21 cellular contexts compared by ENCODE assay signal in the genomic region with DNA sequence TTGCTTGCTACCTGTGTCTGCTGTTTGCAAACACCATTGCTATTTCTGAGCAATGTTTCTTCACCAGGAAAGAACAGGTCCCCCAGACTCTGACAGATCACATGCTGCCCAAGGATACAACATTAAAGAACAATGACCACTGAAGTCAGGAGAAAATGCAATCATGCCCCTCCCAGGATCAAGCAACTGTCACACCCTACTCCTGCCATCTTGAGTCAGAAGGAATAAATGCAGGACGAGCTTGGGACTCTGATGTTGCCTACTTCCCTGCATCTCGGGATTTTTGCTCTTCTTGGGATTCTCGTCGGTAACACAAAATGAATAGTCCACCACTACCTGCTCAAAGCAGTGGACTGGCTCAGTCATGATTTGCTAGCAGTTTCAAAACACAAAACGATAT.
DNase-seq lines count a peak whose midpoint lies in the region; ATAC-seq, FAIRE-seq and TF ChIP-seq lines count a peak whose summit lies in the region.
"Had no signal": no experiment of that assay in that cellular context is flagged by ENCODE, and none has a peak within 500 bp of the region (broad histone marks: within the 10 kb centered on the region; RNA-seq: fewer than 3 reads in every experiment).

No MANE protein-coding gene starts in this region.

- H2BK5ac ChIP-seq in mesenchymal stem cell (ENCODE audit: low read depth, low read length, poor library complexity, severe bottlenecking): no peak overlapping the region

- H3K36me3 ChIP-seq in mammary epithelial cell (ENCODE audit: insufficient read depth, low read length) (no peaks in the 10 kb centered on the region), OCI-LY3 (replicated peaks; ENCODE audit: low read depth, low read length) (no peaks in the 10 kb centered on the region), bronchial epithelial cell (ENCODE audit: control insufficient read depth, insufficient read depth, low read length) (no peaks in the 10 kb centered on the region), mesenchymal stem cell (ENCODE audit: control insufficient read depth in 1 of 2, insufficient read depth in 2 of 2, low read depth in 1 of 2, low read length in 2 of 2) (no peaks in the 10 kb centered on the region)
- H3K36me3 ChIP-seq: adrenal gland, suprapubic skin, vagina had no signal

- H3K27ac ChIP-seq in mammary epithelial cell (ENCODE audit: insufficient read depth, low read depth, low read length) (no peak overlapping the region), OCI-LY3 (ENCODE audit: low read length) (no peak overlapping the region), mesenchymal stem cell (ENCODE audit: low read length, poor library complexity, severe bottlenecking) (no peak overlapping the region)
- H3K27ac ChIP-seq: adrenal gland, KMS-11, suprapubic skin, vagina had no signal

- no peak overlapping the region for H3K4me3 Mint-ChIP-seq in MCF 10A (ENCODE audit: unreplicated experiment)
- H3K4me3 Mint-ChIP-seq: activated B cell treated with CpG ODN at 0.5 μM for 24 hours had no signal

- H3K9me3 ChIP-seq in mammary epithelial cell (replicated peaks; ENCODE audit: insufficient read depth, low read length) (no peaks in the 10 kb centered on the region), OCI-LY3 (ENCODE audit: insufficient read depth, low read length) (no peaks in the 10 kb centered on the region), mesenchymal stem cell (ENCODE audit: control insufficient read depth, low read length) (no peaks in the 10 kb centered on the region)
- H3K9me3 ChIP-seq: adrenal gland, suprapubic skin, vagina had no signal

- CTCF ChIA-PET in MCF 10A (lab: Yijun Ruan, JAX): interaction anchor here (0.5 to 1.1 kb wide), 7 partner anchors 12 to 378 kb away, joined by 3 read pairs; no protein-coding TSS in a partner anchor
- CTCF ChIA-PET in mammary epithelial cell (lab: Charles Lee; ENCODE audit: low non-redundant PET): interaction anchor here (0.7 kb wide), 1 partner anchor 490 kb away, joined by 4 read pairs; no protein-coding TSS in a partner anchor

- H3K79me2 ChIP-seq in mammary epithelial cell (ENCODE audit: insufficient read depth, low read length): no peaks in the 10 kb centered on the region
- no peaks in the 10 kb centered on the region for H3K79me2 ChIP-seq in OCI-LY3 (ENCODE audit: low read length)

- dilution Hi-C loops in mammary epithelial cell (cut with HindIII; ENCODE audit: low sequenced_read_pairs): no loop called here

- H4K8ac ChIP-seq in mesenchymal stem cell (ENCODE audit: low read length): no peak overlapping the region

- no peak overlapping the region for H2BK15ac ChIP-seq in mesenchymal stem cell (ENCODE audit: low read depth, poor library complexity, severe bottlenecking)

- H3K9ac ChIP-seq in mammary epithelial cell (ENCODE audit: insufficient read depth, low read length) (no peak overlapping the region), OCI-LY3 (ENCODE audit: low read length) (no peak overlapping the region), mesenchymal stem cell (ENCODE audit: low read length) (no peak overlapping the region)
- H3K9ac ChIP-seq: KMS-11 had no signal

- intact Hi-C loops in MCF 10A (cut with micrococcal nuclease) (loop anchor here (1.0 to 5.0 kb wide), 2 partner anchors 79 to 204 kb away; no protein-coding TSS in a partner anchor), mammary epithelial cell (cut with micrococcal nuclease) (loop anchor here (5.0 kb wide), 1 partner anchor 69 kb away; no protein-coding TSS in a partner anchor), Right ventricle myocardium inferior (cut with DNase I) (loop anchor here (5.0 kb wide), 1 partner anchor 46 kb away; no protein-coding TSS in a partner anchor)

- H3K23ac ChIP-seq in mesenchymal stem cell (ENCODE audit: low read length in 2 of 2): no peak overlapping the region

- H3K4me1 Mint-ChIP-seq in MCF 10A (ENCODE audit: insufficient read depth, unreplicated experiment): peaks cover 49% of the 10 kb centered on the region

- H3K27me3 Mint-ChIP-seq in MCF 10A (ENCODE audit: insufficient read depth, unreplicated experiment): no peaks in the 10 kb centered on the region
- H3K27me3 Mint-ChIP-seq: activated B cell treated with CpG ODN at 0.5 μM for 24 hours had no signal

- H3K27ac Mint-ChIP-seq in MCF 10A (ENCODE audit: low read depth, unreplicated experiment): peak overlapping the region; percentile 49
- H3K27ac Mint-ChIP-seq: activated B cell treated with CpG ODN at 0.5 μM for 24 hours had no signal

- no peak overlapping the region for H3K14ac ChIP-seq in mesenchymal stem cell (ENCODE audit: low read length in 2 of 2)

- H3K4me3 ChIP-seq in mammary epithelial cell (replicated peaks in 1 of 3; ENCODE audit: insufficient read depth in 1 of 3, low read depth in 2 of 3, low read length in 3 of 3) (no peak overlapping the region), OCI-LY3 (ENCODE audit: low read length) (peak overlapping the region; percentile 7; the same call in 1 of the 2 replicates), bronchial epithelial cell (ENCODE audit: low read depth, low read length) (no peak overlapping the region), mesenchymal stem cell (ENCODE audit: insufficient read depth in 1 of 2, low read depth in 1 of 2, low read length in 2 of 2) (no peak overlapping the region)
- H3K4me3 ChIP-seq: adrenal gland, suprapubic skin, vagina had no signal

- TF ChIP-seq CTCF in MCF 10A (IDR thresholded peaks at IDR 0.05; ENCODE audit: unreplicated experiment) (peak; percentile 24), mammary epithelial cell (conservative IDR thresholded peaks at IDR 0.05 in 1 of 2, IDR thresholded peaks at IDR 0.05 in 1 of 2; ENCODE audit: extremely low read depth in 1 of 2, insufficient read depth in 1 of 2, low read depth in 1 of 2, low read length in 2 of 2) (no peak), OCI-LY3 (IDR thresholded peaks at IDR 0.05; ENCODE audit: low read depth, low read length) (peak; percentile 41), bronchial epithelial cell (IDR thresholded peaks at IDR 0.05; ENCODE audit: insufficient read depth, low read length, severe bottlenecking) (no peak)

- peaks cover 6% of the 10 kb centered on the region for H3K36me3 Mint-ChIP-seq in MCF 10A (ENCODE audit: insufficient read depth, unreplicated experiment)

- DNase-seq in MCF 10A (ENCODE audit: unreplicated experiment): peak; percentile 61
- DNase-seq in mammary epithelial cell: no peak
- DNase-seq in bronchial epithelial cell (ENCODE audit: low read depth): no peak
- no peak for DNase-seq in stimulated activated CD4-positive, alpha-beta T cell treated with anti-CD3 and anti-CD28 coated beads, Interleukin-15, amount 100 ng/mL, for 24 hours
- no peak for DNase-seq in mesenchymal stem cell
- DNase-seq in COLO829 (ENCODE audit: low spot score): no peak
- no peak for DNase-seq in Right ventricle myocardium inferior (ENCODE audit: missing footprints)
- DNase-seq: activated B cell treated with CpG ODN at 0.5 μM for 24 hours; adrenal gland; left ventricle myocardium superior; NCI-H1048; NCI-H1930; NCI-H510A treated with DMSO at 0.1 percent for 48 hours; SHP77 treated with DMSO at 0.1 percent for 48 hours; stimulated activated CD4-positive, alpha-beta T cell treated with anti-CD3 and anti-CD28 coated beads, Interleukin-12 subunit alpha, Interleukin-12 subunit beta, amount 100 ng/mL, for 4 hours had no signal

- no peak overlapping the region for H3K4ac ChIP-seq in mesenchymal stem cell (ENCODE audit: low read depth in 1 of 2, low read length in 2 of 2)

- no peak overlapping the region for H2AK5ac ChIP-seq in mesenchymal stem cell (ENCODE audit: low read length, severe bottlenecking)

- H4K91ac ChIP-seq in mesenchymal stem cell (ENCODE audit: low read length): no peak overlapping the region

- FAIRE-seq in bronchial epithelial cell (lab: Jason Lieb, UNC): peak; percentile 32
- FAIRE-seq: GM18507 had no signal

- no peaks in the 10 kb centered on the region for H4K20me1 ChIP-seq in mammary epithelial cell (ENCODE audit: insufficient read depth, low read length)
- H4K20me1 ChIP-seq in OCI-LY3 (ENCODE audit: insufficient read depth, low read length): no peaks in the 10 kb centered on the region

- in situ Hi-C loops in mammary epithelial cell (cut with MboI; ENCODE audit: low sequenced_read_pairs in 2 of 2): no loop called here

- WGBS in mammary epithelial cell (ENCODE audit: low coverage, missing lambda C conversion rate): 80% methylated on average over 5 of the region's 5 CpGs
- WGBS in mesenchymal stem cell: 84% methylated on average over 5 of the region's 5 CpGs

- ATAC-seq in Right ventricle myocardium inferior: no peak
- ATAC-seq: left ventricle myocardium superior had no signal

- no peak overlapping the region for H2BK120ac ChIP-seq in mesenchymal stem cell (ENCODE audit: low read depth, low read length)

- no peak overlapping the region for H3K18ac ChIP-seq in mesenchymal stem cell (ENCODE audit: low read depth in 1 of 2, low read length in 2 of 2)

- no peaks in the 10 kb centered on the region for H3K27me3 ChIP-seq in mammary epithelial cell (ENCODE audit: insufficient read depth, low read length)
- peaks cover 13% of the 10 kb centered on the region for H3K27me3 ChIP-seq in OCI-LY3 (ENCODE audit: low read depth, low read length)
- peaks cover 2% of the 10 kb centered on the region for H3K27me3 ChIP-seq in bronchial epithelial cell (ENCODE audit: control insufficient read depth, insufficient read depth, low read length)
- H3K27me3 ChIP-seq in mesenchymal stem cell (ENCODE audit: control insufficient read depth in 1 of 2, insufficient read depth in 1 of 2, low read length in 2 of 2): peaks cover 0 to 9% of the 10 kb centered on the region in 2 experiments
- H3K27me3 ChIP-seq: adrenal gland, suprapubic skin, vagina had no signal

- no peaks in the 10 kb centered on the region for H3K79me1 ChIP-seq in mesenchymal stem cell (replicated peaks; ENCODE audit: low read length, poor library complexity, severe bottlenecking)

- H3K4me1 ChIP-seq in mammary epithelial cell (ENCODE audit: insufficient read depth, low read length) (peaks cover 7% of the 10 kb centered on the region), OCI-LY3 (ENCODE audit: low read length) (peaks cover 29% of the 10 kb centered on the region), mesenchymal stem cell (ENCODE audit: control insufficient read depth, insufficient read depth, low read depth, low read length) (peaks cover 3% of the 10 kb centered on the region)

- peaks cover 6% of the 10 kb centered on the region for H3K9me3 Mint-ChIP-seq in MCF 10A (ENCODE audit: unreplicated experiment)
- H3K9me3 Mint-ChIP-seq: activated B cell treated with CpG ODN at 0.5 μM for 24 hours; activated T-helper 1 cell treated with anti-CD3 and anti-CD28 coated beads, Interleukin-12 subunit alpha, Interleukin-12 subunit beta, Interleukin-2, Interleukin-4 antibody, amounts not matched to agents 30 ng/mL and 10 ng/mL and 1 ng/mL, durations not matched to agents 14 hours and 24 hours and 36 hours had no signal

- H2BK12ac ChIP-seq in mesenchymal stem cell (ENCODE audit: low read length in 2 of 2): no peak overlapping the region

- no TSS peak for BruUV-seq in MCF 10A (replicated peaks; lab: Mats Ljungman, UMichigan)
- no TSS peak for BruUV-seq in mammary epithelial cell (replicated peaks; lab: Mats Ljungman, UMichigan)

- POLR2A ChIA-PET in MCF 10A (lab: Yijun Ruan, JAX): interaction anchor here (0.6 to 5.6 kb wide), 11 partner anchors 16 to 186 kb away, joined by 3 to 21 read pairs (median 3); no protein-coding TSS in a partner anchor

- H3K4me2 ChIP-seq in mammary epithelial cell (ENCODE audit: insufficient read depth, low read depth, low read length) (no peak overlapping the region), OCI-LY3 (ENCODE audit: low read length) (peak overlapping the region; percentile 46), mesenchymal stem cell (ENCODE audit: low read length, poor library complexity, severe bottlenecking) (no peak overlapping the region)
- H3K4me2 ChIP-seq: KMS-11 had no signal

- H2AFZ ChIP-seq in mammary epithelial cell (ENCODE audit: low read depth, low read length) (no peak overlapping the region), OCI-LY3 (ENCODE audit: low read depth, low read length) (no peak overlapping the region), mesenchymal stem cell (ENCODE audit: low read depth, low read length) (no peak overlapping the region)

Comparison
In these comparisons a context has a peak if more than half of its experiments do, and no peak if none do; other contexts are left out.
1. CTCF ChIP-seq: peak in MCF 10A (single experiment) and OCI-LY3 (single experiment); none in mammary epithelial cell (0 of 2) and bronchial epithelial cell (single experiment).